Comparison of ENCODE assay signal across 19 cellular contexts in the genomic region with DNA sequence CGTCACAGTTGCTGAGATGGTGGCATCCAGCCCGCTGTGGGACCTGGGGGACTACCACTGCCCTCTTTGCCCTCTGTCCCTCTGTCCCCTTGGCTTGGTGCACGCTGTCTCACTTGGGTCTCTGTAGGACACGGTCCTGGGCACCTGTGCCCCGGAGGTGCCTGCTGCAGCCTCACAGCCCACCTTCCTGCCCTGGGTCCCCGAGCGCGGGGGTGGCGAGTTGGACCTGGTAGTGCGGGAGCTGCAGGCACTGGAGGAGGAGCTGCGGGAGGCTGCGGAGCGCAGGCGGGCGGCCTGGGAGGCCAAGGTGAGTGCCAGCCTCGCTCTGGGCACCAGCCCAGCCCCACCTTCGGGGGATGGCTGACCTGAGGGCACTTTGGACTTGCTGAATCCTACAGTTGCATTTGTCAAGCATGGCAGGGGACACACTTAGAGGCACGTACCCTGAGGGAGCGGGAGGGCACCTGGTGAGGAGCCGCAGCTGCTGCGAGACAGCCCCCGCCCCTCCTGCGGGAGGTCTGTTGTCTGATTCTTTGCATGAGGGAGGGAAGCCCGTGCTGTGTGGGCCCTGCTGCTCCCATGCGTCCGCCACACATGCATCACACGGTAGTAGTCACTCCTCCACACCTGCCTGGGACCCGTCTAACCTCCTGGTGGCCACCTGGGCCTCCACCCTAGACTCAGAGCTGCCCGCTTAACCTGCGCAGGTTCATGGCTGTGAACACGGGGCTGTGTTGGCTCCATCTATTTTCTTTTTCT. TPM values are rescaled to one million over a fixed set of nuclear protein-coding genes. Genes with fewer than 3 reads are reported as not detected.
DNase-seq lines count a peak whose midpoint lies in the region; ATAC-seq and TF ChIP-seq lines count a peak whose summit lies in the region.
"Had no signal": no experiment of that assay in that cellular context is flagged by ENCODE, and none has a peak within 500 bp of the region (broad histone marks: within the 10 kb centered on the region; RNA-seq: fewer than 3 reads in every experiment).

No MANE protein-coding gene starts in this region.

- H2BK12ac ChIP-seq in H9 (ENCODE audit: insufficient read length, low read depth, low read length): no peak overlapping the region
- no peak overlapping the region for H2BK12ac ChIP-seq in mesenchymal stem cell (ENCODE audit: low read length in 2 of 2)

- DNase-seq in COR-L47 (lab: John Stamatoyannopoulos, UW) (peak; percentile 50), H9 (peak; percentile 26), chondrocyte (ENCODE audit: low spot score) (peak; percentile 93), natural killer cell (no peak), NCI-H510A treated with DMSO at 0.1 percent for 48 hours (lab: John Stamatoyannopoulos, UW) (no peak), endothelial cell (ENCODE audit: low spot score) (no peak), mesenchymal stem cell (no peak)
- DNase-seq: activated CD8-positive, alpha-beta memory T cell treated with anti-CD3 and anti-CD28 coated beads for 24 hours; activated effector memory CD4-positive, alpha-beta T cell treated with Interleukin-2 at 50 U/mL for 16 hours; DMS79; effector CD4-positive, alpha-beta T cell; NCI-H1092 treated with DMSO at 0.1 percent for 48 hours; retina; T-cell had no signal

- H3K4ac ChIP-seq in H9 (ENCODE audit: low read depth, low read length) (no peak overlapping the region), mesenchymal stem cell (ENCODE audit: low read depth in 1 of 2, low read length in 2 of 2) (no peak overlapping the region)

- no peaks in the 10 kb centered on the region for H3K79me2 ChIP-seq in H9 (ENCODE audit: insufficient read depth, low read length)

- H3K9me3 Mint-ChIP-seq in H9 (no peaks in the 10 kb centered on the region; a peak in 1 of 5 replicates), chondrocyte (ENCODE audit: low read depth) (no peaks in the 10 kb centered on the region), natural killer cell (no peaks in the 10 kb centered on the region), endothelial cell (ENCODE audit: unreplicated experiment) (no peaks in the 10 kb centered on the region)
- H3K9me3 Mint-ChIP-seq: nephron, T-cell had no signal

- TF ChIP-seq CTCF in H9 (conservative IDR thresholded peaks at IDR 0.05) (no peak), chondrocyte (IDR thresholded peaks at IDR 0.05) (no peak), natural killer cell (IDR thresholded peaks at IDR 0.05) (no peak), endothelial cell (IDR thresholded peaks at IDR 0.05; ENCODE audit: unreplicated experiment) (no peak)

- H2AK5ac ChIP-seq in H9 (ENCODE audit: insufficient read length, low read length): no peak overlapping the region
- no peak overlapping the region for H2AK5ac ChIP-seq in mesenchymal stem cell (ENCODE audit: low read length, severe bottlenecking)

- H3K4me3 ChIP-seq in mesenchymal stem cell (ENCODE audit: insufficient read depth in 1 of 2, low read depth in 1 of 2, low read length in 2 of 2): peak overlapping the region in 1 of 2 experiments; percentile 14
- H3K4me3 ChIP-seq: suprapubic skin had no signal

- no peak for ATAC-seq in natural killer cell
- ATAC-seq: Panc1 had no signal

- H3K23me2 ChIP-seq in H9 (ENCODE audit: insufficient read length, low read depth, low read length, poor library complexity, severe bottlenecking): peaks cover 2% of the 10 kb centered on the region

- no peak overlapping the region for H3K27ac Mint-ChIP-seq in H9
- no peak overlapping the region for H3K27ac Mint-ChIP-seq in chondrocyte (ENCODE audit: unreplicated experiment)
- peak overlapping the region; percentile 31 to 58 for H3K27ac Mint-ChIP-seq in natural killer cell
- H3K27ac Mint-ChIP-seq in endothelial cell (ENCODE audit: unreplicated experiment): no peak overlapping the region
- H3K27ac Mint-ChIP-seq: nephron, T-cell had no signal

- H3K9ac ChIP-seq in H9 (ENCODE audit: extremely low read depth, insufficient read length, low read length) (no peak overlapping the region), mesenchymal stem cell (ENCODE audit: low read length) (no peak overlapping the region)
- H3K9ac ChIP-seq: KMS-11 had no signal

- WGBS in H9 (ENCODE audit: extremely low coverage, insufficient read length, low lambda C conversion rate): no CpG with 5 or more reads among the region's 31 CpGs
- WGBS in mesenchymal stem cell: 95% methylated on average over 31 of the region's 31 CpGs

- H3K56ac ChIP-seq in H9 (ENCODE audit: insufficient read length, low read depth, low read length): no peak overlapping the region

- no peak overlapping the region for H4K8ac ChIP-seq in H9 (replicated peaks; ENCODE audit: insufficient read length, low read depth, low read length)
- no peak overlapping the region for H4K8ac ChIP-seq in mesenchymal stem cell (ENCODE audit: low read length)

- no peaks in the 10 kb centered on the region for H3K79me1 ChIP-seq in H9 (ENCODE audit: insufficient read depth, low read depth, low read length, poor library complexity, severe bottlenecking)
- no peaks in the 10 kb centered on the region for H3K79me1 ChIP-seq in mesenchymal stem cell (replicated peaks; ENCODE audit: low read length, poor library complexity, severe bottlenecking)

- peaks cover 0 to 9% of the 10 kb centered on the region in 2 experiments for H3K36me3 ChIP-seq in mesenchymal stem cell (ENCODE audit: control insufficient read depth in 1 of 2, insufficient read depth in 2 of 2, low read depth in 1 of 2, low read length in 2 of 2)

- H3K9me3 ChIP-seq in H9 (ENCODE audit: control insufficient read depth, low read depth, low read length) (no peaks in the 10 kb centered on the region), mesenchymal stem cell (ENCODE audit: control insufficient read depth, low read length) (no peaks in the 10 kb centered on the region)
- H3K9me3 ChIP-seq: suprapubic skin had no signal

- peaks cover 0 to 4% of the 10 kb centered on the region in 2 experiments; a peak in 2 of 4 replicates for H3K4me1 Mint-ChIP-seq in H9
- no peaks in the 10 kb centered on the region for H3K4me1 Mint-ChIP-seq in chondrocyte (ENCODE audit: low read depth)
- H3K4me1 Mint-ChIP-seq in natural killer cell: peaks cover 0 to 3% of the 10 kb centered on the region in 2 donors
- no peaks in the 10 kb centered on the region for H3K4me1 Mint-ChIP-seq in endothelial cell (ENCODE audit: unreplicated experiment)
- H3K4me1 Mint-ChIP-seq: nephron, T-cell had no signal

- H3K36me3 Mint-ChIP-seq in H9 (ENCODE audit: insufficient read depth in 1 of 3, low read depth in 3 of 3) (peaks cover 0 to 5% (median 0%) of the 10 kb centered on the region in 3 experiments; a peak in 2 of 7 replicates), chondrocyte (ENCODE audit: low read depth) (no peaks in the 10 kb centered on the region), natural killer cell (no peaks in the 10 kb centered on the region), endothelial cell (ENCODE audit: low read depth, unreplicated experiment) (no peaks in the 10 kb centered on the region)
- H3K36me3 Mint-ChIP-seq: T-cell had no signal

- H3T11ph ChIP-seq in H9 (ENCODE audit: low read length): no peak overlapping the region

- H4K91ac ChIP-seq in H9 (ENCODE audit: insufficient read length, low read depth, low read length) (no peak overlapping the region), mesenchymal stem cell (ENCODE audit: low read length) (no peak overlapping the region)

- H3K14ac ChIP-seq in H9 (ENCODE audit: insufficient read depth, low read length): no peak overlapping the region; the same call in 1 of the 2 replicates
- no peak overlapping the region for H3K14ac ChIP-seq in mesenchymal stem cell (ENCODE audit: low read length in 2 of 2)

- H2BK15ac ChIP-seq in H9 (ENCODE audit: low read depth, low read length) (no peak overlapping the region), mesenchymal stem cell (ENCODE audit: low read depth, poor library complexity, severe bottlenecking) (no peak overlapping the region)

- no peak overlapping the region for H3K4me3 Mint-ChIP-seq in H9
- H3K4me3 Mint-ChIP-seq in chondrocyte (ENCODE audit: unreplicated experiment): no peak overlapping the region
- peak overlapping the region; percentile 35 for H3K4me3 Mint-ChIP-seq in natural killer cell
- no peak overlapping the region for H3K4me3 Mint-ChIP-seq in endothelial cell (ENCODE audit: unreplicated experiment)
- H3K4me3 Mint-ChIP-seq: nephron, T-cell had no signal

- no peak overlapping the region for H4K5ac ChIP-seq in H9 (ENCODE audit: insufficient read length, low read depth, low read length)

- H3K18ac ChIP-seq in H9 (ENCODE audit: insufficient read length, low read depth, low read length) (no peak overlapping the region), mesenchymal stem cell (ENCODE audit: low read depth in 1 of 2, low read length in 2 of 2) (no peak overlapping the region)

- H3K27ac ChIP-seq in H9 (ENCODE audit: insufficient read length, low read depth, low read length) (no peak overlapping the region), mesenchymal stem cell (ENCODE audit: low read length, poor library complexity, severe bottlenecking) (no peak overlapping the region)
- H3K27ac ChIP-seq: KMS-11, VCaP had no signal

- no peak overlapping the region for H2BK120ac ChIP-seq in H9 (ENCODE audit: low read depth, low read length, poor library complexity, severe bottlenecking)
- no peak overlapping the region for H2BK120ac ChIP-seq in mesenchymal stem cell (ENCODE audit: low read depth, low read length)

- H3K27me3 Mint-ChIP-seq in H9 (ENCODE audit: low read depth) (no peaks in the 10 kb centered on the region), chondrocyte (ENCODE audit: low read depth) (no peaks in the 10 kb centered on the region), natural killer cell (ENCODE audit: low read depth in 2 of 2) (no peaks in the 10 kb centered on the region), endothelial cell (ENCODE audit: unreplicated experiment) (peaks cover 11% of the 10 kb centered on the region)

- no peak overlapping the region for H2BK5ac ChIP-seq in H9 (ENCODE audit: insufficient read length, low read length)
- H2BK5ac ChIP-seq in mesenchymal stem cell (ENCODE audit: low read depth, low read length, poor library complexity, severe bottlenecking): no peak overlapping the region

- H3K4me1 ChIP-seq in H9 (ENCODE audit: insufficient read depth, low read length): no peaks in the 10 kb centered on the region
- no peaks in the 10 kb centered on the region for H3K4me1 ChIP-seq in mesenchymal stem cell (ENCODE audit: control insufficient read depth, insufficient read depth, low read depth, low read length)

- H3K23ac ChIP-seq in H9 (ENCODE audit: insufficient read length, low read depth, low read length): no peak overlapping the region
- H3K23ac ChIP-seq in mesenchymal stem cell (ENCODE audit: low read length in 2 of 2): no peak overlapping the region

- no peaks in the 10 kb centered on the region for H3K27me3 ChIP-seq in H9 (ENCODE audit: insufficient read depth, low read length)
- H3K27me3 ChIP-seq in mesenchymal stem cell (ENCODE audit: control insufficient read depth in 1 of 2, insufficient read depth in 1 of 2, low read length in 2 of 2): no peaks in the 10 kb centered on the region
- H3K27me3 ChIP-seq: suprapubic skin had no signal

- H3K4me2 ChIP-seq in H9 (ENCODE audit: insufficient read depth, insufficient read length, low read length): no peak overlapping the region
- H3K4me2 ChIP-seq in mesenchymal stem cell (ENCODE audit: low read length, poor library complexity, severe bottlenecking): no peak overlapping the region
- H3K4me2 ChIP-seq: KMS-11 had no signal

- intact Hi-C loops in natural killer cell (cut with micrococcal nuclease): no loop called here

- H2AFZ ChIP-seq in H9 (ENCODE audit: low read length): no peak overlapping the region
- no peak overlapping the region for H2AFZ ChIP-seq in mesenchymal stem cell (ENCODE audit: low read depth, low read length)

- no peaks in the 10 kb centered on the region for H4K20me1 ChIP-seq in H9 (ENCODE audit: control insufficient read depth, insufficient read depth, insufficient read length)

- H2BK20ac ChIP-seq in H9 (ENCODE audit: low read depth, low read length, poor library complexity, severe bottlenecking): no peak overlapping the region

RNA-seq across cellular contexts. Expression of a gene that starts 6.8 kb away (rescaled TPM):
- total RNA-seq in H9 (2021): 26.2 TPM in 2 replicates
- total RNA-seq in chondrocyte: 12.9 to 15.5 TPM (median 14.3 TPM) in 3 replicates
- 100 to 1,000 TPM in 2 of 3 donors, 10 to 100 TPM in 1; 70.0 to 233 (median 112) TPM for total RNA-seq in natural killer cell
- 11.5 TPM for total RNA-seq in endothelial cell (ENCODE audit: unreplicated experiment)
- 2.3 TPM for polyA plus RNA-seq in mesenchymal stem cell (2013, experiment 1 of 2)
- polyA plus RNA-seq in mesenchymal stem cell (2013, experiment 2 of 2): 2.5 TPM

RNA-seq across cellular contexts. Expression of a gene that starts 11.2 kb away (rescaled TPM):
- total RNA-seq in H9 (2021) (6.9 and 8.8 TPM in 2 replicates), chondrocyte (38.7 to 181 TPM (median 174 TPM) in 3 replicates), natural killer cell (100 to 1,000 TPM; 276 to 334 (median 290) TPM), endothelial cell (ENCODE audit: unreplicated experiment) (2.5 TPM)
- 40.7 TPM for polyA plus RNA-seq in mesenchymal stem cell (2013, experiment 1 of 2)
- polyA plus RNA-seq in mesenchymal stem cell (2013, experiment 2 of 2): 42.6 TPM

RNA-seq across cellular contexts. Expression of a gene that starts 23.2 kb away (rescaled TPM):
- total RNA-seq in H9 (2021) (5.7 and 7.2 TPM in 2 replicates), chondrocyte (166 to 264 TPM (median 247 TPM) in 3 replicates), natural killer cell (1 to 10 TPM; 1.7 to 4.6 (median 2.0) TPM), endothelial cell (ENCODE audit: unreplicated experiment) (67.4 TPM)
- 120 TPM for polyA plus RNA-seq in mesenchymal stem cell (2013, experiment 1 of 2)
- polyA plus RNA-seq in mesenchymal stem cell (2013, experiment 2 of 2): 119 TPM

RNA-seq across cellular contexts. Expression of a gene that starts 28.5 kb away (rescaled TPM):
- total RNA-seq in H9 (2021) (1.0 and 2.6 TPM in 2 replicates), chondrocyte (4.4 to 8.9 TPM (median 6.0 TPM) in 3 replicates), natural killer cell (under 1 TPM in 2 of 3 donors, not detected in 1; 0.54 to 0.80 TPM), endothelial cell (ENCODE audit: unreplicated experiment) (1.6 TPM)
- polyA plus RNA-seq in mesenchymal stem cell (2013, experiment 1 of 2): 0.87 TPM
- 1.2 TPM for polyA plus RNA-seq in mesenchymal stem cell (2013, experiment 2 of 2)

Comparison
In these comparisons a context has a peak if more than half of its experiments do, and no peak if none do; other contexts are left out.
1. DNase-seq: peak in COR-L47 (single experiment), H9 (single experiment) and chondrocyte (single experiment); none in natural killer cell (single experiment), NCI-H510A treated with DMSO at 0.1 percent for 48 hours (single experiment), endothelial cell (single experiment) and mesenchymal stem cell (single experiment).
2. H3K27ac Mint-ChIP-seq: peak in natural killer cell (2 of 2); none in H9 (0 of 3), chondrocyte (single experiment) and endothelial cell (single experiment).